8 cellular contexts compared by ENCODE assay signal in the genomic region with DNA sequence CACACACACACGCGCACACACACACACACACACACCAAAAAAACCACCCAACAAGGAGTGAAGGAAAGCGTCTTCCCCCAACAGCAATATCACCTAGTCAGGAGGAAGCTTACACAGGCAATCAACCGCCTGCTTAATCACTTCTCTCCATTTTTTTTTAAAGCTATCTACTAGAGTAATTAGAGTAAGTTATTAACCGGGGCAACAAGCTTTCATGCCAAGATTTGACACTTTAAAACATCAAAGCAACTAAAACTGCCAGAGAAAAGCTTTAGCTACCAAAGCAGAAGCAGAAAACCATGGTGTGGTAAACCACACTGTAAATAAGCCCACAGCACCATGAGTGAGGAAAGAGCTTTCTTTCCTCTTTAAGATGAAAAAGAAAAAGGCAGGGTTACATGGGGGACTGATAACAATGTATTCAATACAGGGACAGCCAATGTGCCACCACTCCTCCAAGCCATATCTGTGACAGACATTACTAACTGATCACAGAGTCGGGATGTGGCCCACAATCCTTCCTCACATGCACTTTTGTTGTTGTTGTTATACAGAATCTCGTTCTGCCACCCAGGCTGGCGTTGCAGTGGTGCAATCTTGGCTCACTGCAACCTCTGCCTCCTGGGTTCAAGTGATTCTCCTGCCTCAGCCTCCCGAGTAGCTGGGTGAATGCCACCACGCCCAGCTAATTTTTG.
A peak's percentile ranks its signal among the peaks of the same experiment; 100 is the strongest.
DNase-seq lines count a peak whose midpoint lies in the region; ATAC-seq and TF ChIP-seq lines count a peak whose summit lies in the region.

No MANE protein-coding gene starts in this region.

- no peaks in the 10 kb centered on the region for H3K9me3 ChIP-seq in CD4-positive, alpha-beta memory T cell (ENCODE audit: control insufficient read depth in 1 of 2, low read length in 2 of 2)
- no peaks in the 10 kb centered on the region for H3K9me3 ChIP-seq in WERI-Rb-1 (ENCODE audit: severe bottlenecking)

- H3K36me3 Mint-ChIP-seq in CD4-positive, alpha-beta memory T cell = no peaks in the 10 kb centered on the region
- H3K36me3 Mint-ChIP-seq in memory B cell = peaks cover 4% of the 10 kb centered on the region

- ATAC-seq in HG02981 (IDR thresholded peaks at IDR 0.05; ENCODE audit: unreplicated experiment) (peak; percentile 55), memory B cell (ENCODE audit: low read depth) (peak; percentile 51)

- TF ChIP-seq CTCF in WERI-Rb-1 (IDR thresholded peaks at IDR 0.05; ENCODE audit: low read depth, low read length) = no peak

- H3K4me3 ChIP-seq in CD4-positive, alpha-beta memory T cell (ENCODE audit: low read length in 2 of 2) = peak overlapping the region in 1 of 2 donors; percentile 25
- no peak overlapping the region for H3K4me3 ChIP-seq in WERI-Rb-1 (ENCODE audit: low read depth, low read length)

- peak overlapping the region; percentile 49 to 91 (median 72) for H3K27ac Mint-ChIP-seq in CD4-positive, alpha-beta memory T cell
- peak overlapping the region; percentile 83 for H3K27ac Mint-ChIP-seq in memory B cell

- intact Hi-C loops in CD4-positive, alpha-beta memory T cell (cut with micrococcal nuclease) = no loop called here

- peak in 4 of 5 donors; percentile 62 to 73 (median 68) for DNase-seq in CD4-positive, alpha-beta memory T cell
- no peak for DNase-seq in WERI-Rb-1
- no peak for DNase-seq in memory B cell (ENCODE audit: low spot score in 2 of 2)
- DNase-seq in EL = no peak
- no peak for DNase-seq in inferior parietal cortex (ENCODE audit: extremely low spot score)
- no peak for DNase-seq in NCI-H526 (lab: John Stamatoyannopoulos, UW)
- no peak for DNase-seq in NK-92 (lab: John Stamatoyannopoulos, UW; ENCODE audit: unreplicated experiment)

- CTCF ChIA-PET in CD4-positive, alpha-beta memory T cell (lab: Charles Lee; ENCODE audit: partially characterized antibody) = interaction anchor here (0.9 to 1.3 kb wide), 3 partner anchors 8 to 18 kb away, joined by 3 read pairs; no protein-coding TSS in a partner anchor

- peaks cover 22 to 51% (median 38%) of the 10 kb centered on the region in 4 donors for H3K4me1 Mint-ChIP-seq in CD4-positive, alpha-beta memory T cell
- H3K4me1 Mint-ChIP-seq in memory B cell = peaks cover 19% of the 10 kb centered on the region

- no peaks in the 10 kb centered on the region for H3K9me3 Mint-ChIP-seq in CD4-positive, alpha-beta memory T cell
- no peaks in the 10 kb centered on the region for H3K9me3 Mint-ChIP-seq in memory B cell

- POLR2A ChIA-PET in CD4-positive, alpha-beta memory T cell (lab: Charles Lee; ENCODE audit: partially characterized antibody) = interaction anchor here (0.6 to 1.1 kb wide), 3 partner anchors 40 to 645 kb away, joined by 3 to 4 read pairs (median 3); no protein-coding TSS in a partner anchor

- H3K27me3 Mint-ChIP-seq in CD4-positive, alpha-beta memory T cell = no peaks in the 10 kb centered on the region
- no peaks in the 10 kb centered on the region for H3K27me3 Mint-ChIP-seq in memory B cell

- H3K4me1 ChIP-seq in CD4-positive, alpha-beta memory T cell (ENCODE audit: insufficient read depth, low read length) = peaks cover 35% of the 10 kb centered on the region

- no peaks in the 10 kb centered on the region for H3K36me3 ChIP-seq in CD4-positive, alpha-beta memory T cell (ENCODE audit: insufficient read depth, low read length)
- no peaks in the 10 kb centered on the region; the same call in 1 of the 2 replicates for H3K36me3 ChIP-seq in WERI-Rb-1

- H3K4me3 Mint-ChIP-seq in CD4-positive, alpha-beta memory T cell = peak overlapping the region; percentile 75 to 91 (median 89)
- H3K4me3 Mint-ChIP-seq in memory B cell = peak overlapping the region; percentile 82

- H3K27me3 ChIP-seq in CD4-positive, alpha-beta memory T cell (ENCODE audit: insufficient read depth, low read length) = no peaks in the 10 kb centered on the region
- H3K27me3 ChIP-seq in WERI-Rb-1 (ENCODE audit: insufficient read depth, low read depth, severe bottlenecking) = no peaks in the 10 kb centered on the region

- H3K27ac ChIP-seq in CD4-positive, alpha-beta memory T cell (ENCODE audit: low read depth, low read length) = peak overlapping the region; percentile 16
- H3K27ac ChIP-seq in WERI-Rb-1 = peak overlapping the region; percentile 1; the same call in 1 of the 2 replicates

Comparison
In these comparisons a context has a peak if more than half of its experiments do, and no peak if none do; other contexts are left out.
1. DNase-seq: peak in CD4-positive, alpha-beta memory T cell (4 of 5); none in WERI-Rb-1 (single experiment), memory B cell (0 of 2), EL (single experiment), inferior parietal cortex (single experiment), NCI-H526 (0 of 2) and NK-92 (single experiment).